7 cellular contexts compared by ENCODE assay signal in the genomic region with DNA sequence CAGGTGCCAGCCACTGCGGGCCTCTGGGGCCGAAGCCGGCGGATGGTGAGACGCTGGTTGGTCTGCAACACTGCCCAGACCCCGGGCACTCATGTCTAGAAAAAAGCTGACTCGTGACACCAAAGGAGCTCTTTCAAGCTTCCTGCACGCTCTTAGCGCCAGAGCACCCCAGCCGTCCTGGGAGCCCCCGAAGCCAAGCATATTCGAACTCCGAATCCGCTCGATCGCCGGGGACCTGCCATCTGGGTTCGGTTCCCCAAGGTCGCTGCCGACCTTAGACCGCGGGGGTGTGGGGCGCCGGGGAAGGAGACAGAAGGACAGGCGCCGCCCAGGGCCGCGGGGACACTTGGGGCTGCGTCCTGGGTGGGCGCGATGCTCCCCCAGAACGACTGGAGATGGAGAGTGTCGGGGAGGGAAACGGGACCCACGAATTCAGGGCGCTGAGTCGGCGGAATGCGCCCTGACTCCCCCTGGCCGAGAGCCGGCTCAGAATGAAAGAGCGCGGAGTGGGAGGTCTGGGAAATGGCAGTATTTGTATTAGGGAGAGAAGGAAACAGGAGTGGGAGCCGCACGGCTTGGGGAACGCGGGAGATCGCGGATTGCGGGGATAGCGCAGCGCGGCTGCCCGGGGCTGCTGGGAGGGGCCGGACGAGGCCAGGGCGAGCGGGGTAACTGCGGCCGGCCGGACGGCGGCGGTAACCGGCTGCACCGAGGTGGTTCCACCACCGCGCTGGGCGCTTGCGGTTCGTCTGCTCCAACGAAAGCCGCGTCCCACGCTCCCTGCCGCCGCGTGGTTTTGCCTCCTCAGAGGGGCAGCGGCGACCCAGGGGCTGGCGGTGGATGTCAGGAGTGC. TPM values are rescaled to one million over a fixed set of nuclear protein-coding genes. Genes with fewer than 3 reads are reported as not detected.
DNase-seq lines count a peak whose midpoint lies in the region; ATAC-seq, FAIRE-seq and TF ChIP-seq lines count a peak whose summit lies in the region.

No MANE protein-coding gene starts in this region.

- ATAC-seq in HG02884 (IDR thresholded peaks at IDR 0.05; ENCODE audit: unreplicated experiment): peak; percentile 56

- 10 to 11% (median 11%) methylated on average over 81 of the region's 81 CpGs for WGBS in ovary, 3 donors

- peak; percentile 52 for DNase-seq in GM13977 (ENCODE audit: low spot score)
- DNase-seq in activated naive CD4-positive, alpha-beta T cell treated with anti-CD3 and anti-CD28 coated beads, Interleukin-2, amount 10 ng/mL, durations not matched to agents 7 days and 5 days: no peak
- peak in 37 of 42 donors; percentile 18 to 72 (median 44) for DNase-seq in head of caudate nucleus
- peak; percentile 35 to 69 (median 50) for DNase-seq in ovary
- no peak for DNase-seq in T-helper 9 cell
- no peak for DNase-seq in HTR-8/SVneo (ENCODE audit: insufficient read length, low spot score)

- CTCF ChIA-PET in activated naive CD4-positive, alpha-beta T cell treated with anti-CD3 and anti-CD28 coated beads, Interleukin-2, amount 10 ng/mL, durations not matched to agents 7 days and 5 days (lab: Charles Lee): interaction anchor here (0.6 kb wide), 1 partner anchor 29 kb away, joined by 3 read pairs; no protein-coding TSS in a partner anchor

- H3K27ac Mint-ChIP-seq in activated naive CD4-positive, alpha-beta T cell treated with anti-CD3 and anti-CD28 coated beads, Interleukin-2, amount 10 ng/mL, durations not matched to agents 7 days and 5 days: no peak overlapping the region

- peaks cover 5% of the 10 kb centered on the region for H3K4me1 Mint-ChIP-seq in activated naive CD4-positive, alpha-beta T cell treated with anti-CD3 and anti-CD28 coated beads, Interleukin-2, amount 10 ng/mL, durations not matched to agents 7 days and 5 days

- H3K4me3 Mint-ChIP-seq in activated naive CD4-positive, alpha-beta T cell treated with anti-CD3 and anti-CD28 coated beads, Interleukin-2, amount 10 ng/mL, durations not matched to agents 7 days and 5 days: peak overlapping the region; percentile 69

- peak overlapping the region; percentile 57 to 72 for H3K27ac ChIP-seq in ovary

- in situ Hi-C loops in GM13977 (cut with MboI; ENCODE audit: low pct_unique_long_range_greater_than_20kb, low sequenced_read_pairs, unreplicated experiment): no loop called here

- TF ChIP-seq POLR2A in ovary (IDR thresholded peaks at IDR 0.05): no peak

- no peaks in the 10 kb centered on the region for H3K27me3 ChIP-seq in ovary

- no peak for TF ChIP-seq EP300 in ovary (IDR thresholded peaks at IDR 0.05)

- peak; percentile 25 for TF ChIP-seq CTCF in GM13977 (IDR thresholded peaks at IDR 0.05; ENCODE audit: extremely low read depth, insufficient read depth, missing control alignments)
- TF ChIP-seq CTCF in ovary (IDR thresholded peaks at IDR 0.05): no peak

- no peaks in the 10 kb centered on the region for H3K9me3 Mint-ChIP-seq in activated naive CD4-positive, alpha-beta T cell treated with anti-CD3 and anti-CD28 coated beads, Interleukin-2, amount 10 ng/mL, durations not matched to agents 7 days and 5 days

- no peaks in the 10 kb centered on the region for H3K9me3 ChIP-seq in ovary

- peak overlapping the region; percentile 51 for H3K4me3 ChIP-seq in ovary

- H3K4me1 ChIP-seq in ovary (ENCODE audit: insufficient read depth): peaks cover 30% of the 10 kb centered on the region

- no peak for FAIRE-seq in HTR-8/SVneo (lab: Jason Lieb, UNC)

- no peaks in the 10 kb centered on the region for H3K36me3 Mint-ChIP-seq in activated naive CD4-positive, alpha-beta T cell treated with anti-CD3 and anti-CD28 coated beads, Interleukin-2, amount 10 ng/mL, durations not matched to agents 7 days and 5 days

- peaks cover 56% of the 10 kb centered on the region for H3K27me3 Mint-ChIP-seq in activated naive CD4-positive, alpha-beta T cell treated with anti-CD3 and anti-CD28 coated beads, Interleukin-2, amount 10 ng/mL, durations not matched to agents 7 days and 5 days

- intact Hi-C loops in head of caudate nucleus (cut with DNase I) (no loop called here), ovary (cut with DNase I) (no loop called here)

- no peaks in the 10 kb centered on the region for H3K36me3 ChIP-seq in ovary

RNA-seq across cellular contexts. Expression of a gene that starts 20.1 kb away (rescaled TPM):
- total RNA-seq in ovary: 100 to 1,000 TPM in 6 of 7 donors, 10 to 100 TPM in 1; 97.9 to 225 (median 182) TPM
- polyA plus RNA-seq in ovary: 10 to 100 TPM; 59.0 to 75.4 TPM

RNA-seq across cellular contexts. Expression of a gene that starts 25.7 kb away (rescaled TPM):
- total RNA-seq in ovary: 10 to 100 TPM in 5 of 7 donors, 1 to 10 TPM in 2; 7.3 to 56.9 (median 43.2) TPM
- polyA plus RNA-seq in ovary: 10 to 100 TPM; 33.0 to 69.0 TPM

Comparison
In these comparisons a context has a peak if more than half of its experiments do, and no peak if none do; other contexts are left out.
1. DNase-seq: peak in GM13977 (single experiment), head of caudate nucleus (37 of 42) and ovary (5 of 5); none in activated naive CD4-positive, alpha-beta T cell treated with anti-CD3 and anti-CD28 coated beads, Interleukin-2, amount 10 ng/mL, durations not matched to agents 7 days and 5 days (single experiment), T-helper 9 cell (single experiment) and HTR-8/SVneo (single experiment).